1 cellular context compared by ENCODE assay signal in the genomic region with DNA sequence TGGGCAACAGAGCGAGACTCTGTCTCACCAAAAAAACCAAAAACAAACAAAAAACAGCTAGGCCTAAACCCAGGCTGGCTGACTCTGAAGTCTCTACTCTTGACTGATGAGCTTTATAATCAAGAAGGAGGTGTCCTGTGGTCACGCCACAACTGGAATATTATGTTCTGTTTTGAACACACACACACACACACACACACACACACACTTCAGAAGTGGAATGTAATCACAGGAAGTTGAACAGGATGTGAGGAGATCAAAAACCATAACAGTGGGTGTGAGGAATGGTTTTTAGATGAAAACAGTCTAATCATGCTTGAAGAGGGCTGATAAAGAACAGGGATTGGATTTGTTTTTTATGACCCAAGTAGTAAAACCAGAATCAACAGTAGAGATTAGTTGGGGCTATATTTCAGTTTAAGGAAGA.
TF ChIP-seq lines count a peak whose summit lies in the region.

No MANE protein-coding gene starts in this region.

TF ChIP-seq in IMR-90, 13 proteins besides CTCF, POLR2A, EP300 and RAD21:
- TF ChIP-seq USF2 (IDR thresholded peaks at IDR 0.05; ENCODE audit: low read depth, low read length) (no peak), BHLHE40 (IDR thresholded peaks at IDR 0.05; ENCODE audit: low read depth, low read length) (peak; percentile 42; the same call in 1 of the 2 replicates), NFE2L2 (IDR thresholded peaks at IDR 0.05; ENCODE audit: low read depth, low read length) (peak; percentile 35; the same call in 1 of the 2 replicates), MAZ (IDR thresholded peaks at IDR 0.05; ENCODE audit: borderline replicate concordance, low read depth, low read length) (no peak), SMC3 (IDR thresholded peaks at IDR 0.05; ENCODE audit: low read depth, low read length) (no peak), CHD1 (IDR thresholded peaks at IDR 0.05; ENCODE audit: low read depth, low read length) (no peak), RCOR1 (IDR thresholded peaks at IDR 0.05; ENCODE audit: insufficient replicate concordance, low read length) (no peak), CEBPB (IDR thresholded peaks at IDR 0.05; ENCODE audit: low read depth, low read length) (no peak), RFX5 (IDR thresholded peaks at IDR 0.05; ENCODE audit: low read depth, low read length) (no peak), FOS (IDR thresholded peaks at IDR 0.05; ENCODE audit: low read depth, low read length) (no peak), MAFK (IDR thresholded peaks at IDR 0.05; ENCODE audit: low read depth, low read length) (no peak)
- TF ChIP-seq, protein P1, sequence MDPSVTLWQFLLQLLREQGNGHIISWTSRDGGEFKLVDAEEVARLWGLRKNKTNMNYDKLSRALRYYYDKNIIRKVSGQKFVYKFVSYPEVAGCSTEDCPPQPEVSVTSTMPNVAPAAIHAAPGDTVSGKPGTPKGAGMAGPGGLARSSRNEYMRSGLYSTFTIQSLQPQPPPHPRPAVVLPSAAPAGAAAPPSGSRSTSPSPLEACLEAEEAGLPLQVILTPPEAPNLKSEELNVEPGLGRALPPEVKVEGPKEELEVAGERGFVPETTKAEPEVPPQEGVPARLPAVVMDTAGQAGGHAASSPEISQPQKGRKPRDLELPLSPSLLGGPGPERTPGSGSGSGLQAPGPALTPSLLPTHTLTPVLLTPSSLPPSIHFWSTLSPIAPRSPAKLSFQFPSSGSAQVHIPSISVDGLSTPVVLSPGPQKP (IDR thresholded peaks at IDR 0.05; ENCODE audit: borderline replicate concordance, low read depth, low read length), result no peak
